Comparison of ENCODE assay signal across 14 cellular contexts in genomic region chr12:99087278-99087677, GRCh38.
A peak's percentile ranks its signal among the peaks of the same experiment; 100 is the strongest.
DNase-seq lines count a peak whose midpoint lies in the region; ATAC-seq and TF ChIP-seq lines count a peak whose summit lies in the region.
"Had no signal": no experiment of that assay in that cellular context is flagged by ENCODE, and none has a peak within 500 bp of the region (broad histone marks: within the 10 kb centered on the region; RNA-seq: fewer than 3 reads in every experiment).

No MANE protein-coding gene starts in this region.

- TF ChIP-seq CTCF in MCF 10A (IDR thresholded peaks at IDR 0.05; ENCODE audit: unreplicated experiment) (no peak), breast epithelium (IDR thresholded peaks at IDR 0.05) (no peak), dorsolateral prefrontal cortex (IDR thresholded peaks at IDR 0.05 in 54 of 56, conservative IDR thresholded peaks at IDR 0.05 in 2 of 56; ENCODE audit: low read depth in 1 of 56, partially characterized antibody in 56 of 56) (no peak)

- no peaks in the 10 kb centered on the region for H3K27me3 Mint-ChIP-seq in MCF 10A (ENCODE audit: insufficient read depth, unreplicated experiment)
- H3K27me3 Mint-ChIP-seq in T-helper 2 cell treated with Interferon-gamma antibody and Interleukin-4, amounts not matched to agents 5 μg/mL and 100 μg/mL, for 36 hours (ENCODE audit: low read depth): no peaks in the 10 kb centered on the region
- peaks cover 2% of the 10 kb centered on the region for H3K27me3 Mint-ChIP-seq in activated CD4-positive, alpha-beta T cell treated with anti-CD3 and anti-CD28 coated beads for 36 hours
- H3K27me3 Mint-ChIP-seq: central memory CD8-positive, alpha-beta T cell had no signal

- H3K9me3 Mint-ChIP-seq in MCF 10A (ENCODE audit: unreplicated experiment): peaks cover 8% of the 10 kb centered on the region
- H3K9me3 Mint-ChIP-seq in T-helper 2 cell treated with Interferon-gamma antibody and Interleukin-4, amounts not matched to agents 5 μg/mL and 100 μg/mL, for 36 hours: no peaks in the 10 kb centered on the region
- H3K9me3 Mint-ChIP-seq in activated CD4-positive, alpha-beta T cell treated with anti-CD3 and anti-CD28 coated beads for 36 hours (ENCODE audit: low read depth): peaks cover 4% of the 10 kb centered on the region
- H3K9me3 Mint-ChIP-seq: central memory CD8-positive, alpha-beta T cell had no signal

- H3K4me3 ChIP-seq in breast epithelium (no peak overlapping the region), dorsolateral prefrontal cortex (no peak overlapping the region)
- H3K4me3 ChIP-seq: A549, upper lobe of left lung had no signal

- no TSS peak for BruUV-seq in MCF 10A (replicated peaks; lab: Mats Ljungman, UMichigan)

- H3K27me3 ChIP-seq in breast epithelium (no peaks in the 10 kb centered on the region), dorsolateral prefrontal cortex (no peaks in the 10 kb centered on the region)
- H3K27me3 ChIP-seq: upper lobe of left lung had no signal

- no peak overlapping the region for H3K27ac Mint-ChIP-seq in MCF 10A (ENCODE audit: low read depth, unreplicated experiment)
- no peak overlapping the region for H3K27ac Mint-ChIP-seq in T-helper 2 cell treated with Interferon-gamma antibody and Interleukin-4, amounts not matched to agents 5 μg/mL and 100 μg/mL, for 36 hours
- no peak overlapping the region for H3K27ac Mint-ChIP-seq in activated CD4-positive, alpha-beta T cell treated with anti-CD3 and anti-CD28 coated beads for 36 hours

- intact Hi-C loops in MCF 10A (cut with micrococcal nuclease) (no loop called here), breast epithelium (cut with DNase I; ENCODE audit: low total_unique reads) (no loop called here), dorsolateral prefrontal cortex (cut with DNase I) (no loop called here)
- intact Hi-C loops in activated CD4-positive, alpha-beta T cell treated with anti-CD3 and anti-CD28 coated beads for 36 hours (cut with DNase I, micrococcal nuclease): no loop called here

- POLR2A ChIA-PET in MCF 10A (lab: Yijun Ruan, JAX): no interaction called here
- POLR2A ChIA-PET in activated CD4-positive, alpha-beta T cell treated with anti-CD3 and anti-CD28 coated beads for 36 hours (lab: Charles Lee): no interaction called here

- CTCF ChIA-PET in MCF 10A (lab: Yijun Ruan, JAX): no interaction called here
- CTCF ChIA-PET in activated CD4-positive, alpha-beta T cell treated with anti-CD3 and anti-CD28 coated beads for 36 hours (lab: Charles Lee): no interaction called here

- no peaks in the 10 kb centered on the region for H3K9me3 ChIP-seq in breast epithelium
- H3K9me3 ChIP-seq: A549, Caco-2, upper lobe of left lung had no signal

- no peaks in the 10 kb centered on the region for H3K4me1 ChIP-seq in breast epithelium
- H3K4me1 ChIP-seq: A549, Caco-2, upper lobe of left lung had no signal

- H3K27ac ChIP-seq in breast epithelium (no peak overlapping the region), dorsolateral prefrontal cortex (peak overlapping the region in 30 of 59 donors; percentile 1 to 72 (median 38))
- H3K27ac ChIP-seq: A549, RWPE1, upper lobe of left lung had no signal

- no peak for TF ChIP-seq POLR2A in breast epithelium (IDR thresholded peaks at IDR 0.05)

- H3K36me3 Mint-ChIP-seq in MCF 10A (ENCODE audit: insufficient read depth, unreplicated experiment): no peaks in the 10 kb centered on the region
- no peaks in the 10 kb centered on the region for H3K36me3 Mint-ChIP-seq in T-helper 2 cell treated with Interferon-gamma antibody and Interleukin-4, amounts not matched to agents 5 μg/mL and 100 μg/mL, for 36 hours (ENCODE audit: low read depth)
- no peaks in the 10 kb centered on the region for H3K36me3 Mint-ChIP-seq in activated CD4-positive, alpha-beta T cell treated with anti-CD3 and anti-CD28 coated beads for 36 hours (ENCODE audit: low read depth)

- no peaks in the 10 kb centered on the region for H3K36me3 ChIP-seq in breast epithelium
- H3K36me3 ChIP-seq: upper lobe of left lung had no signal

- H3K4me1 Mint-ChIP-seq in MCF 10A (ENCODE audit: insufficient read depth, unreplicated experiment): peaks cover 8% of the 10 kb centered on the region
- no peaks in the 10 kb centered on the region for H3K4me1 Mint-ChIP-seq in T-helper 2 cell treated with Interferon-gamma antibody and Interleukin-4, amounts not matched to agents 5 μg/mL and 100 μg/mL, for 36 hours (ENCODE audit: low read depth)
- no peaks in the 10 kb centered on the region for H3K4me1 Mint-ChIP-seq in activated CD4-positive, alpha-beta T cell treated with anti-CD3 and anti-CD28 coated beads for 36 hours
- H3K4me1 Mint-ChIP-seq: central memory CD8-positive, alpha-beta T cell had no signal

- DNase-seq in MCF 10A (ENCODE audit: unreplicated experiment) (peak; percentile 75), breast epithelium (ENCODE audit: low spot score in 2 of 2) (no peak), NCI-H748 (lab: John Stamatoyannopoulos, UW; ENCODE audit: unreplicated experiment) (peak; percentile 96), dorsolateral prefrontal cortex (peak in 1 of 10 donors; percentile 18), occipital lobe (lab: John Stamatoyannopoulos, UW) (no peak)
- no peak for DNase-seq in activated CD4-positive, alpha-beta T cell treated with anti-CD3 and anti-CD28 coated beads for 48 hours
- DNase-seq in T-helper 2 cell treated with Interferon-gamma antibody and Interleukin-4, amounts not matched to agents 5 μg/mL and 100 μg/mL, for 36 hours (ENCODE audit: low spot score): no peak
- no peak for DNase-seq in activated CD4-positive, alpha-beta T cell treated with anti-CD3 and anti-CD28 coated beads for 36 hours
- DNase-seq: Caco-2, NCI-H1694, upper lobe of left lung had no signal

- ATAC-seq in activated CD4-positive, alpha-beta T cell treated with anti-CD3 and anti-CD28 coated beads for 36 hours: no peak
- ATAC-seq: A549 had no signal

- H3K4me3 Mint-ChIP-seq in MCF 10A (ENCODE audit: unreplicated experiment): no peak overlapping the region
- no peak overlapping the region for H3K4me3 Mint-ChIP-seq in T-helper 2 cell treated with Interferon-gamma antibody and Interleukin-4, amounts not matched to agents 5 μg/mL and 100 μg/mL, for 36 hours
- H3K4me3 Mint-ChIP-seq in activated CD4-positive, alpha-beta T cell treated with anti-CD3 and anti-CD28 coated beads for 36 hours: no peak overlapping the region
- H3K4me3 Mint-ChIP-seq: central memory CD8-positive, alpha-beta T cell had no signal

Comparison
In these comparisons a context has a peak if more than half of its experiments do, and no peak if none do; other contexts are left out.
1. DNase-seq: peak in MCF 10A (single experiment) and NCI-H748 (single experiment); none in breast epithelium (0 of 2), occipital lobe (single experiment), activated CD4-positive, alpha-beta T cell treated with anti-CD3 and anti-CD28 coated beads for 48 hours (single experiment), T-helper 2 cell treated with Interferon-gamma antibody and Interleukin-4, amounts not matched to agents 5 μg/mL and 100 μg/mL, for 36 hours (single experiment) and activated CD4-positive, alpha-beta T cell treated with anti-CD3 and anti-CD28 coated beads for 36 hours (single experiment).
2. H3K27ac ChIP-seq: peak in dorsolateral prefrontal cortex (30 of 59); none in breast epithelium (0 of 2).